Comparison of ENCODE assay signal across 23 cellular contexts in genomic region chr7:141156446-141156845, GRCh38.
DNase-seq lines count a peak whose midpoint lies in the region; TF ChIP-seq lines count a peak whose summit lies in the region.
"Had no signal": no experiment of that assay in that cellular context is flagged by ENCODE, and none has a peak within 500 bp of the region (broad histone marks: within the 10 kb centered on the region; RNA-seq: fewer than 3 reads in every experiment).

No MANE protein-coding gene starts in this region.

- no peak overlapping the region for H4K8ac ChIP-seq in mesenchymal stem cell (ENCODE audit: low read length)

- H3K9ac ChIP-seq in mesenchymal stem cell (ENCODE audit: low read length) = no peak overlapping the region
- H3K9ac ChIP-seq: BLaER1 had no signal

- H3K4me1 Mint-ChIP-seq in activated T-helper 2 cell treated with anti-CD3 and anti-CD28 coated beads, Interferon-gamma antibody, Interleukin-2, Interleukin-4, amounts not matched to agents 10 μg/mL and 5 μg/mL and 100 μg/mL, durations not matched to agents 14 hours and 24 hours and 36 hours (ENCODE audit: low read depth) = peaks cover 2% of the 10 kb centered on the region

- DNase-seq in A673 (ENCODE audit: low spot score) = peak; percentile 7
- DNase-seq in NCI-H69 (lab: John Stamatoyannopoulos, UW) = peak; percentile 35
- DNase-seq in mesenchymal stem cell = no peak
- DNase-seq in activated naive CD4-positive, alpha-beta T cell treated with anti-CD3 and anti-CD28 coated beads, Interleukin-2, amount 50 U/mL, for 16 hours = no peak
- no peak for DNase-seq in activated T-helper 2 cell treated with anti-CD3 and anti-CD28 coated beads, Interferon-gamma antibody, Interleukin-2, Interleukin-4, amounts not matched to agents 10 μg/mL and 5 μg/mL and 100 μg/mL, durations not matched to agents 14 hours and 24 hours and 36 hours (ENCODE audit: low spot score)
- DNase-seq in stimulated activated CD4-positive, alpha-beta T cell treated with anti-CD3 and anti-CD28 coated beads, Interleukin-4, amount 100 ng/mL, for 24 hours = no peak
- DNase-seq: CD4-positive, alpha-beta T cell; H9; IMR-90; KG1; MG63; NCI-H1105 treated with DMSO at 0.1 percent for 48 hours; NCI-H1694 treated with DMSO at 0.1 percent for 48 hours; NCI-H2081; NCI-H226; NCI-H510A treated with DMSO at 0.1 percent for 48 hours; NCI-H774; SHP77 treated with DMSO at 0.1 percent for 48 hours had no signal

- 74% methylated on average over 3 of the region's 3 CpGs for WGBS in mesenchymal stem cell

- H2AFZ ChIP-seq in mesenchymal stem cell (ENCODE audit: low read depth, low read length) = no peak overlapping the region
- H2AFZ ChIP-seq: GM23338 had no signal

- H2BK15ac ChIP-seq in mesenchymal stem cell (ENCODE audit: low read depth, poor library complexity, severe bottlenecking) = no peak overlapping the region

- H3K27ac ChIP-seq in A673 (ENCODE audit: low read depth, low read length, poor library complexity, severe bottlenecking) (no peak overlapping the region), HEK293 (ENCODE audit: extremely low read depth, low read depth, low read length) (no peak overlapping the region), mesenchymal stem cell (ENCODE audit: low read length, poor library complexity, severe bottlenecking) (no peak overlapping the region)
- H3K27ac ChIP-seq: BLaER1, RWPE1 had no signal

- H2BK12ac ChIP-seq in mesenchymal stem cell (ENCODE audit: low read length in 2 of 2) = no peak overlapping the region

- no peak overlapping the region for H3K4me3 Mint-ChIP-seq in activated T-helper 2 cell treated with anti-CD3 and anti-CD28 coated beads, Interferon-gamma antibody, Interleukin-2, Interleukin-4, amounts not matched to agents 10 μg/mL and 5 μg/mL and 100 μg/mL, durations not matched to agents 14 hours and 24 hours and 36 hours (ENCODE audit: low read depth)
- H3K4me3 Mint-ChIP-seq: CD4-positive, alpha-beta T cell; GM23338; H9 had no signal

- no peaks in the 10 kb centered on the region for H3K9me3 ChIP-seq in A673 (ENCODE audit: low read depth, low read length, poor library complexity, severe bottlenecking)
- no peaks in the 10 kb centered on the region for H3K9me3 ChIP-seq in HEK293 (ENCODE audit: control insufficient read depth, insufficient read depth, low read depth, low read length)
- no peaks in the 10 kb centered on the region for H3K9me3 ChIP-seq in mesenchymal stem cell (ENCODE audit: control insufficient read depth, low read length)
- H3K9me3 ChIP-seq: BLaER1, MG63 had no signal

- H3K4me3 ChIP-seq in A673 (ENCODE audit: low read depth, low read length, poor library complexity, severe bottlenecking) (no peak overlapping the region), HEK293 (ENCODE audit: low read depth, low read length) (no peak overlapping the region), mesenchymal stem cell (ENCODE audit: insufficient read depth in 1 of 2, low read depth in 1 of 2, low read length in 2 of 2) (no peak overlapping the region)
- H3K4me3 ChIP-seq: BLaER1, GM12878, GM23338, MG63 had no signal

- H3K9me3 Mint-ChIP-seq in activated T-helper 2 cell treated with anti-CD3 and anti-CD28 coated beads, Interferon-gamma antibody, Interleukin-2, Interleukin-4, amounts not matched to agents 10 μg/mL and 5 μg/mL and 100 μg/mL, durations not matched to agents 14 hours and 24 hours and 36 hours = no peaks in the 10 kb centered on the region
- H3K9me3 Mint-ChIP-seq: CD4-positive, alpha-beta T cell; GM23338; H9 had no signal

- H3K27ac Mint-ChIP-seq in activated T-helper 2 cell treated with anti-CD3 and anti-CD28 coated beads, Interferon-gamma antibody, Interleukin-2, Interleukin-4, amounts not matched to agents 10 μg/mL and 5 μg/mL and 100 μg/mL, durations not matched to agents 14 hours and 24 hours and 36 hours = no peak overlapping the region
- H3K27ac Mint-ChIP-seq: CD4-positive, alpha-beta T cell; GM23338; H9 had no signal

- peak overlapping the region; percentile 23 for H3K4me2 ChIP-seq in mesenchymal stem cell (ENCODE audit: low read length, poor library complexity, severe bottlenecking)
- H3K4me2 ChIP-seq: GM23338 had no signal

- no peak for TF ChIP-seq CTCF in A673 (conservative IDR thresholded peaks at IDR 0.05; ENCODE audit: low read depth, low read length)
- no peak for TF ChIP-seq CTCF in HEK293 (tag by site-specific recombination; IDR thresholded peaks at IDR 0.05)

- no peak overlapping the region for H3K18ac ChIP-seq in mesenchymal stem cell (ENCODE audit: low read depth in 1 of 2, low read length in 2 of 2)

- peaks cover 8% of the 10 kb centered on the region for H3K79me1 ChIP-seq in mesenchymal stem cell (replicated peaks; ENCODE audit: low read length, poor library complexity, severe bottlenecking)

- H3K36me3 ChIP-seq in A673 (ENCODE audit: insufficient read depth, low read length, poor library complexity, severe bottlenecking) (no peaks in the 10 kb centered on the region), HEK293 (ENCODE audit: control insufficient read depth in 2 of 2, insufficient read depth in 1 of 2, low read length in 2 of 2) (no peaks in the 10 kb centered on the region), mesenchymal stem cell (ENCODE audit: control insufficient read depth in 1 of 2, insufficient read depth in 2 of 2, low read depth in 1 of 2, low read length in 2 of 2) (no peaks in the 10 kb centered on the region)
- H3K36me3 ChIP-seq: BLaER1, MG63 had no signal

- no peaks in the 10 kb centered on the region for H3K27me3 Mint-ChIP-seq in activated T-helper 2 cell treated with anti-CD3 and anti-CD28 coated beads, Interferon-gamma antibody, Interleukin-2, Interleukin-4, amounts not matched to agents 10 μg/mL and 5 μg/mL and 100 μg/mL, durations not matched to agents 14 hours and 24 hours and 36 hours (ENCODE audit: low read depth)

- H3K27me3 ChIP-seq in A673 (replicated peaks; ENCODE audit: insufficient read depth, low read depth, low read length, poor library complexity) (no peaks in the 10 kb centered on the region), mesenchymal stem cell (ENCODE audit: control insufficient read depth in 1 of 2, insufficient read depth in 1 of 2, low read length in 2 of 2) (no peaks in the 10 kb centered on the region)
- H3K27me3 ChIP-seq: BLaER1, MG63 had no signal

- H2BK120ac ChIP-seq in mesenchymal stem cell (ENCODE audit: low read depth, low read length) = no peak overlapping the region

- H3K14ac ChIP-seq in mesenchymal stem cell (ENCODE audit: low read length in 2 of 2) = no peak overlapping the region

- H3K23ac ChIP-seq in mesenchymal stem cell (ENCODE audit: low read length in 2 of 2) = no peak overlapping the region

- POLR2A ChIA-PET in A673 (lab: Charles Lee; ENCODE audit: low non-redundant PET) (no interaction called here), HEK293 (lab: Yijun Ruan, JAX) (interaction anchor here (1.2 kb wide), 1 partner anchor 84 kb away, joined by 3 read pairs; no protein-coding TSS in a partner anchor)

- H2BK5ac ChIP-seq in mesenchymal stem cell (ENCODE audit: low read depth, low read length, poor library complexity, severe bottlenecking) = no peak overlapping the region

- intact Hi-C loops in A673 (cut with micrococcal nuclease; ENCODE audit: unreplicated experiment) = no loop called here
- intact Hi-C loops in activated T-helper 2 cell treated with anti-CD3 and anti-CD28 coated beads, Interferon-gamma antibody, Interleukin-2, Interleukin-4, amounts not matched to agents 10 μg/mL and 5 μg/mL and 100 μg/mL, durations not matched to agents 14 hours and 24 hours and 36 hours (cut with micrococcal nuclease) = no loop called here

- H3K4ac ChIP-seq in mesenchymal stem cell (ENCODE audit: low read depth in 1 of 2, low read length in 2 of 2) = no peak overlapping the region

- no peak overlapping the region for H4K91ac ChIP-seq in mesenchymal stem cell (ENCODE audit: low read length)

- H3K4me1 ChIP-seq in A673 (ENCODE audit: insufficient read depth, low read length, poor library complexity, severe bottlenecking) (no peaks in the 10 kb centered on the region), HEK293 (ENCODE audit: control insufficient read depth, insufficient read depth, low read length) (no peaks in the 10 kb centered on the region), mesenchymal stem cell (ENCODE audit: control insufficient read depth, insufficient read depth, low read depth, low read length) (peaks cover 17% of the 10 kb centered on the region)

- BruUV-seq in A673 (replicated peaks; lab: Mats Ljungman, UMichigan) = no TSS peak

- no peaks in the 10 kb centered on the region for H3K36me3 Mint-ChIP-seq in activated T-helper 2 cell treated with anti-CD3 and anti-CD28 coated beads, Interferon-gamma antibody, Interleukin-2, Interleukin-4, amounts not matched to agents 10 μg/mL and 5 μg/mL and 100 μg/mL, durations not matched to agents 14 hours and 24 hours and 36 hours (ENCODE audit: low read depth)

- H2AK5ac ChIP-seq in mesenchymal stem cell (ENCODE audit: low read length, severe bottlenecking) = no peak overlapping the region

- CTCF ChIA-PET in A673 (lab: Charles Lee) (no interaction called here), HEK293 (lab: Yijun Ruan, JAX) (no interaction called here)

TF ChIP-seq in HEK293, 187 proteins besides CTCF, POLR2A, EP300 and RAD21:
- TF ChIP-seq SCRT1 (tag by site-specific recombination; IDR thresholded peaks at IDR 0.05; ENCODE audit: borderline replicate concordance) (peak; percentile 64; the same call in 1 of the 2 replicates), ZSCAN23 (tag by site-specific recombination; IDR thresholded peaks at IDR 0.05) (no peak), SCRT2 (tag by site-specific recombination; IDR thresholded peaks at IDR 0.05) (peak; percentile 87)

Comparison
In these comparisons a context has a peak if more than half of its experiments do, and no peak if none do; other contexts are left out.
1. DNase-seq: peak in A673 (single experiment) and NCI-H69 (single experiment); none in mesenchymal stem cell (single experiment), activated naive CD4-positive, alpha-beta T cell treated with anti-CD3 and anti-CD28 coated beads, Interleukin-2, amount 50 U/mL, for 16 hours (single experiment), activated T-helper 2 cell treated with anti-CD3 and anti-CD28 coated beads, Interferon-gamma antibody, Interleukin-2, Interleukin-4, amounts not matched to agents 10 μg/mL and 5 μg/mL and 100 μg/mL, durations not matched to agents 14 hours and 24 hours and 36 hours (single experiment) and stimulated activated CD4-positive, alpha-beta T cell treated with anti-CD3 and anti-CD28 coated beads, Interleukin-4, amount 100 ng/mL, for 24 hours (single experiment).